In genomic region chr9:137113385-137114159, GRCh38 we compare ENCODE assay signal across 8 cellular contexts. TPM values are rescaled to one million over a fixed set of nuclear protein-coding genes. Genes with fewer than 3 reads are reported as not detected.
DNase-seq lines count a peak whose midpoint lies in the region; ATAC-seq, FAIRE-seq and TF ChIP-seq lines count a peak whose summit lies in the region.

No MANE protein-coding gene starts in this region.

- peaks cover 0 to 9% (median 2%) of the 10 kb centered on the region in 4 donors for H3K4me1 Mint-ChIP-seq in CD4-positive, alpha-beta memory T cell

- peaks cover 16% of the 10 kb centered on the region for H3K4me1 ChIP-seq in CD4-positive, alpha-beta memory T cell (ENCODE audit: insufficient read depth, low read length)
- H3K4me1 ChIP-seq in ovary (ENCODE audit: insufficient read depth), result peaks cover 4% of the 10 kb centered on the region
- H3K4me1 ChIP-seq in gastrocnemius medialis, result peaks cover 6 to 9% of the 10 kb centered on the region in 2 donors

- peaks cover 0 to 13% of the 10 kb centered on the region in 2 donors for H3K36me3 Mint-ChIP-seq in CD4-positive, alpha-beta memory T cell

- H3K9me3 Mint-ChIP-seq in CD4-positive, alpha-beta memory T cell, result no peaks in the 10 kb centered on the region

- no peak for FAIRE-seq in bronchial epithelial cell (lab: Jason Lieb, UNC)

- H3K9me3 ChIP-seq in CD4-positive, alpha-beta memory T cell (ENCODE audit: control insufficient read depth in 1 of 2, low read length in 2 of 2), result no peaks in the 10 kb centered on the region
- H3K9me3 ChIP-seq in ovary, result no peaks in the 10 kb centered on the region
- H3K9me3 ChIP-seq in gastrocnemius medialis, result no peaks in the 10 kb centered on the region

- intact Hi-C loops in CD4-positive, alpha-beta memory T cell (cut with micrococcal nuclease), result loop anchor here (1.0 kb wide), 1 partner anchor 18 kb away; no protein-coding TSS in a partner anchor
- intact Hi-C loops in ovary (cut with DNase I) (loop anchor here in 1 of 4 donors (10.0 kb wide), 1 partner anchor 121 kb away; the partner anchor contains the start of gene SLC34A3), gastrocnemius medialis (cut with DNase I; ENCODE audit: low total_unique reads) (loop anchor here (2.0 kb wide), 1 partner anchor 27 kb away; the partner anchor contains the start of gene MAN1B1)

- peak overlapping the region in 6 of 7 donors; percentile 27 to 78 (median 42) for H3K27ac Mint-ChIP-seq in CD4-positive, alpha-beta memory T cell

- H3K27me3 ChIP-seq in CD4-positive, alpha-beta memory T cell (ENCODE audit: insufficient read depth, low read length), result no peaks in the 10 kb centered on the region
- peaks cover 2% of the 10 kb centered on the region for H3K27me3 ChIP-seq in bronchial epithelial cell (ENCODE audit: control insufficient read depth, insufficient read depth, low read length)
- H3K27me3 ChIP-seq in ovary, result no peaks in the 10 kb centered on the region
- H3K27me3 ChIP-seq in gastrocnemius medialis, result no peaks in the 10 kb centered on the region

- DNase-seq in CD4-positive, alpha-beta memory T cell, result peak in 2 of 5 donors; percentile 19 to 40
- DNase-seq in NB4 (ENCODE audit: low read depth) (no peak), bronchial epithelial cell (ENCODE audit: low read depth) (no peak), ovary (no peak), C1 segment of cervical spinal cord (lab: John Stamatoyannopoulos, UW) (no peak), gastrocnemius medialis (no peak)

- no peak for TF ChIP-seq EP300 in ovary (IDR thresholded peaks at IDR 0.05)

- peak overlapping the region; percentile 39 to 78 (median 66) for H3K4me3 Mint-ChIP-seq in CD4-positive, alpha-beta memory T cell

- no peaks in the 10 kb centered on the region for H3K27me3 Mint-ChIP-seq in CD4-positive, alpha-beta memory T cell

- ATAC-seq in gastrocnemius medialis (no peak), HG03442 (IDR thresholded peaks at IDR 0.05; ENCODE audit: unreplicated experiment) (no peak), GM18870 (IDR thresholded peaks at IDR 0.05; ENCODE audit: unreplicated experiment) (no peak)

- no peak for TF ChIP-seq CTCF in NB4 (IDR thresholded peaks at IDR 0.05; ENCODE audit: low read depth, low read length)
- TF ChIP-seq CTCF in bronchial epithelial cell (IDR thresholded peaks at IDR 0.05; ENCODE audit: insufficient read depth, low read length, severe bottlenecking), result no peak
- TF ChIP-seq CTCF in ovary (IDR thresholded peaks at IDR 0.05), result no peak
- no peak for TF ChIP-seq CTCF in gastrocnemius medialis (IDR thresholded peaks at IDR 0.05 in 4 of 5, conservative IDR thresholded peaks at IDR 0.05 in 1 of 5)

- POLR2A ChIA-PET in CD4-positive, alpha-beta memory T cell (lab: Charles Lee; ENCODE audit: partially characterized antibody), result interaction anchor here (0.6 to 3.6 kb wide), 12 partner anchors 16 to 306 kb away, joined by 3 to 36 read pairs (median 4); partner anchors contain the start of genes MAN1B1, RABL6, RNF208 and SSNA1

- TF ChIP-seq POLR2A in NB4 (IDR thresholded peaks at IDR 0.05; ENCODE audit: extremely low read depth, insufficient read length) (no peak), ovary (IDR thresholded peaks at IDR 0.05) (no peak), gastrocnemius medialis (IDR thresholded peaks at IDR 0.05) (no peak)

- H3K4me3 ChIP-seq in CD4-positive, alpha-beta memory T cell (ENCODE audit: low read length in 2 of 2), result no peak overlapping the region
- peak overlapping the region; percentile 25 for H3K4me3 ChIP-seq in NB4 (ENCODE audit: low read depth, low read length)
- H3K4me3 ChIP-seq in bronchial epithelial cell (ENCODE audit: low read depth, low read length), result peak overlapping the region; percentile 52
- H3K4me3 ChIP-seq in ovary, result peak overlapping the region; percentile 29
- peak overlapping the region in 2 of 4 donors; percentile 31 to 76 for H3K4me3 ChIP-seq in gastrocnemius medialis

- CTCF ChIA-PET in CD4-positive, alpha-beta memory T cell (lab: Charles Lee; ENCODE audit: partially characterized antibody), result interaction anchor here (2.4 to 2.6 kb wide), 2 partner anchors 18 to 113 kb away, joined by 6 to 13 read pairs; partner anchors contain the start of gene RNF224

- H3K36me3 ChIP-seq in CD4-positive, alpha-beta memory T cell (ENCODE audit: insufficient read depth, low read length), result peaks cover 8% of the 10 kb centered on the region
- H3K36me3 ChIP-seq in bronchial epithelial cell (ENCODE audit: control insufficient read depth, insufficient read depth, low read length) (peaks cover 11% of the 10 kb centered on the region), ovary (no peaks in the 10 kb centered on the region), gastrocnemius medialis (peaks cover 0 to 40% of the 10 kb centered on the region in 2 donors)

- 25 to 78% (median 36%) methylated on average over 14 to 66 of the region's 66 CpGs for WGBS in ovary, 3 donors

- H3K27ac ChIP-seq in CD4-positive, alpha-beta memory T cell (ENCODE audit: low read depth, low read length), result peak overlapping the region; percentile 26
- no peak overlapping the region for H3K27ac ChIP-seq in ovary
- H3K27ac ChIP-seq in gastrocnemius medialis, result no peak overlapping the region

- in situ Hi-C loops in gastrocnemius medialis (cut with MboI; ENCODE audit: low sequenced_read_pairs in 4 of 4), result loop anchor here in 2 of 4 donors (10.0 kb wide), 1 partner anchor 121 kb away; the partner anchor contains the start of gene SLC34A3 (in 2 of the 2)

RNA-seq across cellular contexts. Expression of gene DPP7, which starts 1.0 kb away (rescaled TPM):
- total RNA-seq in CD4-positive, alpha-beta memory T cell, result 100 to 1,000 TPM; 357 to 362 TPM
- 100 to 1,000 TPM; 135 to 206 TPM for polyA plus RNA-seq in CD4-positive, alpha-beta memory T cell
- total RNA-seq in bronchial epithelial cell (45.1 and 66.6 TPM in 2 replicates), ovary (100 to 1,000 TPM in 2 of 7 donors, 10 to 100 TPM in 5; 39.8 to 117 (median 95.6) TPM), gastrocnemius medialis (10 to 100 TPM; 36.9 to 63.1 (median 55.9) TPM)
- 10 to 100 TPM in 1 of 2 donors, 1 to 10 TPM in 1; 3.0 to 88.7 TPM for polyA plus RNA-seq in ovary

RNA-seq across cellular contexts. Expression of gene GRIN1, which starts 25.4 kb away (rescaled TPM):
- total RNA-seq in CD4-positive, alpha-beta memory T cell, result not detected
- polyA plus RNA-seq in CD4-positive, alpha-beta memory T cell, result not detected
- total RNA-seq in bronchial epithelial cell, result 0.26 and 0.53 TPM in 2 replicates
- total RNA-seq in ovary, result under 1 TPM in 1 of 7 donors, not detected in 6; 0.15 TPM
- polyA plus RNA-seq in ovary, result not detected
- not detected for total RNA-seq in gastrocnemius medialis

RNA-seq across cellular contexts. Expression of gene MAN1B1, which starts 26.8 kb away (rescaled TPM):
- 10 to 100 TPM; 63.3 to 71.0 TPM for total RNA-seq in CD4-positive, alpha-beta memory T cell
- polyA plus RNA-seq in CD4-positive, alpha-beta memory T cell, result 10 to 100 TPM; 35.4 to 37.5 TPM
- total RNA-seq in bronchial epithelial cell (58.2 and 65.3 TPM in 2 replicates), ovary (10 to 100 TPM; 30.2 to 55.1 (median 38.6) TPM), gastrocnemius medialis (10 to 100 TPM; 15.9 to 31.9 (median 21.1) TPM)
- 100 to 1,000 TPM in 1 of 2 donors, 10 to 100 TPM in 1; 44.0 to 109 TPM for polyA plus RNA-seq in ovary

RNA-seq across cellular contexts. Expression of gene UAP1L1, which starts 36.3 kb away (rescaled TPM):
- total RNA-seq in CD4-positive, alpha-beta memory T cell, result 10 to 100 TPM; 10.6 to 12.5 TPM
- 1 to 10 TPM in 1 of 2 donors, under 1 TPM in 1; 0.81 to 2.9 TPM for polyA plus RNA-seq in CD4-positive, alpha-beta memory T cell
- total RNA-seq in bronchial epithelial cell (2.0 and 3.2 TPM in 2 replicates), ovary (1 to 10 TPM; 1.3 to 6.3 (median 4.1) TPM), gastrocnemius medialis (1 to 10 TPM in 2 of 4 donors, under 1 TPM in 2; 0.49 to 2.5 (median 1.5) TPM)
- polyA plus RNA-seq in ovary, result 1 to 10 TPM; 3.0 to 4.1 TPM

RNA-seq across cellular contexts. Expression of gene SAPCD2, which starts 43.2 kb away (rescaled TPM):
- total RNA-seq in CD4-positive, alpha-beta memory T cell, result under 1 TPM; 0.09 to 0.11 TPM
- under 1 TPM; 0.10 to 0.15 TPM for polyA plus RNA-seq in CD4-positive, alpha-beta memory T cell
- total RNA-seq in bronchial epithelial cell (0.26 and 1.2 TPM in 2 replicates), ovary (under 1 TPM in 5 of 7 donors, not detected in 2; 0.24 to 0.62 (median 0.37) TPM), gastrocnemius medialis (under 1 TPM in 3 of 4 donors, not detected in 1; 0.16 to 0.24 (median 0.17) TPM)
- under 1 TPM; 0.10 to 0.15 TPM for polyA plus RNA-seq in ovary

Comparison
In these comparisons a context has a peak if more than half of its experiments do, and no peak if none do; other contexts are left out.
1. H3K4me3 ChIP-seq: peak in NB4 (single experiment), bronchial epithelial cell (single experiment) and ovary (single experiment); none in CD4-positive, alpha-beta memory T cell (0 of 2).